Comparison of ENCODE assay signal across 2 cellular contexts in the genomic region with DNA sequence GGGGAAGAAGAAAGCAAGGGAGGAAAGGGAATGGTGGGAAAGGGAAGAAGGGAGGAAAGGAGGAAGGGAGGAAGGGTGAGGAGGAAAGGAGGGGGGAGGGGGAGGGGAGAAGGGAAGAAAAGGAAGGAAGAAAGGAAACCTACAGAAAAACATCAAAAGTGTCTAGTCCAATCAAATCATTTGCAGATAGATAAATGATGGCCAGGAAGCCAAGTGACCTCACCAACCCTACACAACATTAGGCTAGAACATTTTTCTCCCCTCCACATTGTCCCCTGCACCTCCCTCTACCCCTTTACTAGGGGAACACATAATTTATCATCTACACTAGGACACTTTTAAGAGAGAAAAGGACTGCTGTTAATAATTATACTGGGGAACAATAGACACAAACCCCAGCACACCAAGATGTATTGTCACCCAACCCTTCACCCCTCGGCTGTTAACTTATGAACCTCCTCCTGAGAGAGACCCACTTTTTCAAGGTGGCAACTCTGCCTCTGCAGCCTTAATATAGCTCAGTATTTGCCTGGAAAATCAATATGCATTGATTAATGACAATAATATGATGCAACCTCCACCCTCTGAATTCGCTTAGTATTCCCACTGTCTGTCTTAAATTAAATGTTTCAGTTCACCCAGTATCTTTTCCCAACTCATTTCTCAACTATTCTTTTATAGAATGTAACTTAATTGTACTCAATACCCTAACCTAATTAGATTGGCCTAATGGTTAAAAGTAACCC.
A peak's percentile ranks its signal among the peaks of the same experiment; 100 is the strongest.
TF ChIP-seq lines count a peak whose summit lies in the region.

No MANE protein-coding gene starts in this region.

TF ChIP-seq in K562, 482 proteins besides CTCF, POLR2A, EP300 and RAD21:
- peak; percentile 43 for TF ChIP-seq HNRNPK (IDR thresholded peaks at IDR 0.05; ENCODE audit: low read depth, low read length, poor library complexity, severe bottlenecking)
- no peak for TF ChIP-seq ZZZ3 (IDR thresholded peaks at IDR 0.05)

TF ChIP-seq in HepG2, 621 proteins besides CTCF, POLR2A, EP300 and RAD21:
- TF ChIP-seq KAT2B (IDR thresholded peaks at IDR 0.05; ENCODE audit: borderline replicate concordance, low read depth, low read length), result peak; percentile 76
- TF ChIP-seq ZNF251 (CRISPR knock-in tag; IDR thresholded peaks at IDR 0.05), result no peak
- peak; percentile 10; the same call in 1 of the 2 replicates for TF ChIP-seq ATF7 (IDR thresholded peaks at IDR 0.05)
- no peak for TF ChIP-seq ATF7 (CRISPR knock-in tag; IDR thresholded peaks at IDR 0.05)
- TF ChIP-seq, protein P1, sequence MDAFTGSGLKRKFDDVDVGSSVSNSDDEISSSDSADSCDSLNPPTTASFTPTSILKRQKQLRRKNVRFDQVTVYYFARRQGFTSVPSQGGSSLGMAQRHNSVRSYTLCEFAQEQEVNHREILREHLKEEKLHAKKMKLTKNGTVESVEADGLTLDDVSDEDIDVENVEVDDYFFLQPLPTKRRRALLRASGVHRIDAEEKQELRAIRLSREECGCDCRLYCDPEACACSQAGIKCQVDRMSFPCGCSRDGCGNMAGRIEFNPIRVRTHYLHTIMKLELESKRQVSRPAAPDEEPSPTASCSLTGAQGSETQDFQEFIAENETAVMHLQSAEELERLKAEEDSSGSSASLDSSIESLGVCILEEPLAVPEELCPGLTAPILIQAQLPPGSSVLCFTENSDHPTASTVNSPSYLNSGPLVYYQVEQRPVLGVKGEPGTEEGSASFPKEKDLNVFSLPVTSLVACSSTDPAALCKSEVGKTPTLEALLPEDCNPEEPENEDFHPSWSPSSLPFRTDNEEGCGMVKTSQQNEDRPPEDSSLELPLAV (CRISPR knock-in tag; conservative IDR thresholded peaks at IDR 0.05; ENCODE audit: low read depth), result no peak
- peak; percentile 97 for TF ChIP-seq HNRNPK (IDR thresholded peaks at IDR 0.05; ENCODE audit: low read depth, low read length, poor library complexity, severe bottlenecking)
- TF ChIP-seq, protein P2, sequence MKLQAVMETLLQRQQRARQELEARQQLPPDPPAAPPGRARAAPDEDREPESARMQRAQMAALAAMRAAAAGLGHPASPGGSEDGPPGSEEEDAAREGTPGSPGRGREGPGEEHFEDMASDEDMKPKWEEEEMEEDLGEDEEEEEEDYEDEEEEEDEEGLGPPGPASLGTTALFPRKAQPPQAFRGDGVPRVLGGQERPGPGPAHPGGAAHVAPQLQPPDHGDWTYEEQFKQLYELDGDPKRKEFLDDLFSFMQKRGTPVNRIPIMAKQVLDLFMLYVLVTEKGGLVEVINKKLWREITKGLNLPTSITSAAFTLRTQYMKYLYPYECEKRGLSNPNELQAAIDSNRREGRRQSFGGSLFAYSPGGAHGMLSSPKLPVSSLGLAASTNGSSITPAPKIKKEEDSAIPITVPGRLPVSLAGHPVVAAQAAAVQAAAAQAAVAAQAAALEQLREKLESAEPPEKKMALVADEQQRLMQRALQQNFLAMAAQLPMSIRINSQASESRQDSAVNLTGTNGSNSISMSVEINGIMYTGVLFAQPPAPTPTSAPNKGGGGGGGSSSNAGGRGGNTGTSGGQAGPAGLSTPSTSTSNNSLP (IDR thresholded peaks at IDR 0.05; ENCODE audit: low read depth, low read length), result no peak
- no peak for TF ChIP-seq RAD51 (IDR thresholded peaks at IDR 0.05; ENCODE audit: borderline replicate concordance)
- peak; percentile 96 for TF ChIP-seq PCBP2 (optimal IDR thresholded peaks at IDR 0.05; ENCODE audit: low read depth, low read length, poor library complexity, severe bottlenecking)
TF ChIP-seq in HepG2: peak in this region for 4.
